ENCODE assay signal across 8 cellular contexts in genomic region chr15:89690276-89691218, GRCh38. TPM values are rescaled to one million over a fixed set of nuclear protein-coding genes. Genes with fewer than 3 reads are reported as not detected.
DNase-seq lines count a peak whose midpoint lies in the region; ATAC-seq and TF ChIP-seq lines count a peak whose summit lies in the region.

A gene with protein sequence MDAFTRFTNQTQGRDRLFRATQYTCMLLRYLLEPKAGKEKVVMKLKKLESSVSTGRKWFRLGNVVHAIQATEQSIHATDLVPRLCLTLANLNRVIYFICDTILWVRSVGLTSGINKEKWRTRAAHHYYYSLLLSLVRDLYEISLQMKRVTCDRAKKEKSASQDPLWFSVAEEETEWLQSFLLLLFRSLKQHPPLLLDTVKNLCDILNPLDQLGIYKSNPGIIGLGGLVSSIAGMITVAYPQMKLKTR (minus strand): TSS chr15:89690754. CDS start chr15:89690632, 122 bp downstream.
Gene WDR93 (plus strand): TSS chr15:89690811. CDS start chr15:89701747, 10,936 bp downstream.

- no peaks in the 10 kb centered on the region for H3K9me3 ChIP-seq in OCI-LY1 (ENCODE audit: low read length)
- H3K9me3 ChIP-seq in esophagus (ENCODE audit: control insufficient read depth in 2 of 2, insufficient read depth in 1 of 2, low read depth in 1 of 2, low read length in 1 of 2): no peaks in the 10 kb centered on the region
- H3K9me3 ChIP-seq in mucosa of stomach (ENCODE audit: control insufficient read depth, low read length): no peaks in the 10 kb centered on the region

- H4K20me1 ChIP-seq in OCI-LY1 (ENCODE audit: insufficient read depth, low read length): no peaks in the 10 kb centered on the region

- no peaks in the 10 kb centered on the region for H3K79me2 ChIP-seq in OCI-LY1 (ENCODE audit: insufficient read depth, low read length)

- H3K9ac ChIP-seq in OCI-LY1 (ENCODE audit: low read length) (peak within 1 kb of the TSS; percentile 38; the same call in 1 of the 2 replicates), mucosa of stomach (ENCODE audit: low read length) (peak within 1 kb of the TSS; percentile 76)

- H3K9me2 ChIP-seq in OCI-LY1 (ENCODE audit: low read depth, low read length): no peaks in the 10 kb centered on the region

- ATAC-seq in GM19467 (IDR thresholded peaks at IDR 0.05; ENCODE audit: unreplicated experiment): peak; percentile 86

- peak within 1 kb of the TSS; percentile 72 for H3K4me2 ChIP-seq in OCI-LY1 (ENCODE audit: low read length)

- TF ChIP-seq CTCF in OCI-LY1 (IDR thresholded peaks at IDR 0.05; ENCODE audit: low read length): no peak

- H3F3A ChIP-seq in OCI-LY1 (ENCODE audit: insufficient read depth, low read length): no peaks in the 10 kb centered on the region

- DNase-seq in CMK (ENCODE audit: low read depth) (peak; percentile 77), HPDE6-E6E7 (ENCODE audit: extremely low spot score) (peak; percentile 71), activated T-cell treated with anti-CD3 and anti-CD28 coated beads for 4 hours (peak; percentile 71)
- peak; percentile 58 for DNase-seq in stimulated activated CD8-positive, alpha-beta memory T cell treated with anti-CD3 and anti-CD28 coated beads, Interleukin-4, amount 100 ng/mL, for 24 hours (ENCODE audit: low read depth)

- 2 to 3% methylated on average over 58 to 60 of the region's 60 CpGs for WGBS in esophagus, 2 donors

- H3K36me3 ChIP-seq in OCI-LY1 (ENCODE audit: insufficient read depth, low read length): no peaks in the 10 kb centered on the region
- no peaks in the 10 kb centered on the region for H3K36me3 ChIP-seq in esophagus (ENCODE audit: control insufficient read depth in 2 of 2, insufficient read depth in 2 of 2, low read length in 1 of 2)
- H3K36me3 ChIP-seq in mucosa of stomach (ENCODE audit: control insufficient read depth, insufficient read depth, low read length): no peaks in the 10 kb centered on the region

- no peaks in the 10 kb centered on the region for H3K27me3 ChIP-seq in OCI-LY1 (ENCODE audit: insufficient read depth, low read length)
- no peaks in the 10 kb centered on the region for H3K27me3 ChIP-seq in esophagus (ENCODE audit: control insufficient read depth in 1 of 2, insufficient read depth in 2 of 2, low read length in 2 of 2)
- H3K27me3 ChIP-seq in mucosa of stomach (ENCODE audit: control insufficient read depth, insufficient read depth, low read length): no peaks in the 10 kb centered on the region

- H3K27ac ChIP-seq in OCI-LY1 (ENCODE audit: low read depth, low read length, poor library complexity, severe bottlenecking) (no peak within 1 kb of the TSS), esophagus (ENCODE audit: low read depth in 2 of 2, low read length in 1 of 2) (peak within 1 kb of the TSS; percentile 53 to 75)

- peak within 1 kb of the TSS; percentile 71; the same call in 1 of the 2 replicates for H2AFZ ChIP-seq in OCI-LY1 (ENCODE audit: low read length)

- H3K4me3 ChIP-seq in OCI-LY1 (ENCODE audit: low read depth, low read length, poor library complexity, severe bottlenecking) (peak within 1 kb of the TSS; percentile 73), esophagus (ENCODE audit: low read depth in 1 of 2, low read length in 2 of 2) (peak within 1 kb of the TSS; percentile 83 to 90), mucosa of stomach (ENCODE audit: low read length) (peak within 1 kb of the TSS; percentile 61)

- H3K4me1 ChIP-seq in OCI-LY1 (ENCODE audit: insufficient read depth, low read length, severe bottlenecking) (peaks cover 6% of the 10 kb centered on the region), esophagus (ENCODE audit: control insufficient read depth in 2 of 2, insufficient read depth in 2 of 2, low read length in 1 of 2) (no peaks in the 10 kb centered on the region), mucosa of stomach (ENCODE audit: control insufficient read depth, insufficient read depth, low read length) (no peaks in the 10 kb centered on the region)

RNA-seq across cellular contexts. Expression of the first gene that starts in this region (rescaled TPM):
- 1 to 10 TPM; 4.2 to 5.7 TPM for polyA plus RNA-seq in esophagus

RNA-seq across cellular contexts. Expression of gene WDR93, which starts in this region (rescaled TPM):
- under 1 TPM in 1 of 2 donors, not detected in 1; 0.02 TPM for polyA plus RNA-seq in esophagus
